In genomic region chr6:42938987-42939809, GRCh38 we compare ENCODE assay signal across 20 cellular contexts. TPM values are rescaled to one million over a fixed set of nuclear protein-coding genes. Genes with fewer than 3 reads are reported as not detected.
DNase-seq lines count a peak whose midpoint lies in the region; ATAC-seq and TF ChIP-seq lines count a peak whose summit lies in the region.
"Had no signal": no experiment of that assay in that cellular context is flagged by ENCODE, and none has a peak within 500 bp of the region (broad histone marks: within the 10 kb centered on the region; RNA-seq: fewer than 3 reads in every experiment).

No MANE protein-coding gene starts in this region.

- no peak for TF ChIP-seq POLR2A in transverse colon (IDR thresholded peaks at IDR 0.05)

- H3K9ac ChIP-seq in trophoblast cell (ENCODE audit: low read length), result no peak overlapping the region

- H2BK120ac ChIP-seq in trophoblast cell (ENCODE audit: insufficient read depth, low read length, poor library complexity), result no peak overlapping the region

- 0 out of 2 replicates have a peak, but pooled peaks cover 10% of the 10 kb centered on the region for H3F3A ChIP-seq in GM23338 (replicated peaks; ENCODE audit: low read depth)

- peaks cover 20% of the 10 kb centered on the region for H3K36me3 ChIP-seq in GM23338 (ENCODE audit: insufficient read depth)
- peaks cover 42 to 49% of the 10 kb centered on the region in 2 experiments for H3K36me3 ChIP-seq in trophoblast cell (ENCODE audit: control insufficient read depth in 1 of 2, insufficient read depth in 2 of 2, low read length in 2 of 2)
- H3K36me3 ChIP-seq in transverse colon, result peaks cover 0 to 32% (median 9%) of the 10 kb centered on the region in 4 donors

- no CpG with 5 or more reads among the region's 9 CpGs for WGBS in trophoblast cell (ENCODE audit: extremely low coverage, insufficient coverage, insufficient read length)
- WGBS in transverse colon (ENCODE audit: low coverage in 1 of 2), 2 donors, result 86% methylated on average over 9 of the region's 9 CpGs; no CpG with 5 or more reads in 1 of the 2 donors

- no peak overlapping the region for H3K4me2 ChIP-seq in GM23338
- no peak overlapping the region for H3K4me2 ChIP-seq in trophoblast cell (ENCODE audit: low read length)

- H3K18ac ChIP-seq in trophoblast cell (ENCODE audit: low read length), result no peak overlapping the region

- H3K79me2 ChIP-seq in GM23338 (replicated peaks; ENCODE audit: insufficient read depth) (peaks cover 13% of the 10 kb centered on the region), trophoblast cell (ENCODE audit: control insufficient read depth, insufficient read depth, low read length, poor library complexity) (no peaks in the 10 kb centered on the region)

- H3K27me3 Mint-ChIP-seq in activated CD4-positive, alpha-beta T cell treated with anti-CD3 and anti-CD28 coated beads, Interleukin-2, amount 10 ng/mL, durations not matched to agents 24 days and 14 days, result no peaks in the 10 kb centered on the region
- H3K27me3 Mint-ChIP-seq in GM23338 (ENCODE audit: insufficient read depth, low read depth, poor library complexity) (peaks cover 11% of the 10 kb centered on the region), endothelial cell (ENCODE audit: unreplicated experiment) (peaks cover 2% of the 10 kb centered on the region)

- H4K8ac ChIP-seq in trophoblast cell (ENCODE audit: low read depth, low read length), result no peak overlapping the region

- H3K4ac ChIP-seq in trophoblast cell (ENCODE audit: low read depth, low read length), result no peak overlapping the region

- 0 out of 2 replicates have a peak overlapping the region, but pooled peaks have one; percentile 37 for H3K27ac ChIP-seq in GM23338 (ENCODE audit: low read depth)
- H3K27ac ChIP-seq in trophoblast cell (ENCODE audit: low read depth, low read length), result no peak overlapping the region
- H3K27ac ChIP-seq in transverse colon, result no peak overlapping the region
- H3K27ac ChIP-seq: tibial nerve had no signal

- H4K20me1 ChIP-seq in GM23338 (replicated peaks; ENCODE audit: insufficient read depth), result peaks cover 7% of the 10 kb centered on the region; the same call in 1 of the 2 replicates

- no peaks in the 10 kb centered on the region for H3K4me1 Mint-ChIP-seq in activated CD4-positive, alpha-beta T cell treated with anti-CD3 and anti-CD28 coated beads, Interleukin-2, amount 10 ng/mL, durations not matched to agents 24 days and 14 days
- H3K4me1 Mint-ChIP-seq in GM23338, result peaks cover 16% of the 10 kb centered on the region
- H3K4me1 Mint-ChIP-seq in endothelial cell (ENCODE audit: unreplicated experiment), result peaks cover 20% of the 10 kb centered on the region
- H3K4me1 Mint-ChIP-seq: endodermal cell had no signal

- in situ Hi-C loops in transverse colon (cut with MboI; ENCODE audit: low pct_ligation_motif_present in 1 of 4, low pct_unique_long_range_greater_than_20kb in 1 of 4, low sequenced_read_pairs in 3 of 4), result no loop called here

- peaks cover 2% of the 10 kb centered on the region for H3K9me3 ChIP-seq in trophoblast cell (ENCODE audit: insufficient read depth, low read depth, low read length)
- H3K9me3 ChIP-seq in transverse colon, result no peaks in the 10 kb centered on the region
- H3K9me3 ChIP-seq: tibial nerve had no signal

- H3K4me1 ChIP-seq in GM23338 (ENCODE audit: insufficient read depth) (no peaks in the 10 kb centered on the region), trophoblast cell (ENCODE audit: control insufficient read depth in 1 of 2, insufficient read depth in 2 of 2, low read length in 2 of 2) (no peaks in the 10 kb centered on the region), transverse colon (no peaks in the 10 kb centered on the region)

- no peak for TF ChIP-seq EP300 in transverse colon (IDR thresholded peaks at IDR 0.05; ENCODE audit: low read depth)

- intact Hi-C loops in activated CD4-positive, alpha-beta T cell treated with anti-CD3 and anti-CD28 coated beads, Interleukin-2, amount 10 ng/mL, durations not matched to agents 24 days and 14 days (cut with micrococcal nuclease), result no loop called here
- intact Hi-C loops in transverse colon (cut with DNase I; ENCODE audit: low total_unique reads), result no loop called here

- H2AFZ ChIP-seq in GM23338, result no peak overlapping the region
- H2AFZ ChIP-seq in trophoblast cell (ENCODE audit: insufficient read depth, low read length, poor library complexity), result no peak overlapping the region

- H4K12ac ChIP-seq in trophoblast cell (ENCODE audit: low read depth, low read length), result peak overlapping the region; percentile 36

- peak overlapping the region; percentile 6 for H3K27ac Mint-ChIP-seq in activated CD4-positive, alpha-beta T cell treated with anti-CD3 and anti-CD28 coated beads, Interleukin-2, amount 10 ng/mL, durations not matched to agents 24 days and 14 days
- peak overlapping the region; percentile 24 for H3K27ac Mint-ChIP-seq in GM23338
- peak overlapping the region; percentile 57 for H3K27ac Mint-ChIP-seq in endothelial cell (ENCODE audit: unreplicated experiment)
- H3K27ac Mint-ChIP-seq: endodermal cell had no signal

- H3K14ac ChIP-seq in trophoblast cell (ENCODE audit: low read length), result no peak overlapping the region

- H3K23ac ChIP-seq in trophoblast cell (ENCODE audit: low read length), result no peak overlapping the region

- H3K9me3 Mint-ChIP-seq in activated CD4-positive, alpha-beta T cell treated with anti-CD3 and anti-CD28 coated beads, Interleukin-2, amount 10 ng/mL, durations not matched to agents 24 days and 14 days, result no peaks in the 10 kb centered on the region
- no peaks in the 10 kb centered on the region for H3K9me3 Mint-ChIP-seq in GM23338
- no peaks in the 10 kb centered on the region for H3K9me3 Mint-ChIP-seq in endothelial cell (ENCODE audit: unreplicated experiment)
- H3K9me3 Mint-ChIP-seq: endodermal cell, natural killer cell had no signal

- TF ChIP-seq CTCF in GM23338 (conservative IDR thresholded peaks at IDR 0.05; ENCODE audit: low read depth in 2 of 2), result no peak
- no peak for TF ChIP-seq CTCF in endothelial cell (IDR thresholded peaks at IDR 0.05; ENCODE audit: unreplicated experiment)
- no peak for TF ChIP-seq CTCF in transverse colon (IDR thresholded peaks at IDR 0.05)

- H3K79me1 ChIP-seq in trophoblast cell (ENCODE audit: low read length), result no peaks in the 10 kb centered on the region

- no peaks in the 10 kb centered on the region for H3K27me3 ChIP-seq in GM23338 (ENCODE audit: insufficient read depth)
- H3K27me3 ChIP-seq in trophoblast cell (ENCODE audit: insufficient read depth, low read length), result no peaks in the 10 kb centered on the region
- no peaks in the 10 kb centered on the region for H3K27me3 ChIP-seq in transverse colon
- H3K27me3 ChIP-seq: tibial nerve had no signal

- H2AK5ac ChIP-seq in trophoblast cell (ENCODE audit: low read length), result no peak overlapping the region

- H2BK12ac ChIP-seq in trophoblast cell (ENCODE audit: low read length), result no peak overlapping the region

- H4K91ac ChIP-seq in trophoblast cell (ENCODE audit: low read depth, low read length), result no peak overlapping the region

- H3K36me3 Mint-ChIP-seq in activated CD4-positive, alpha-beta T cell treated with anti-CD3 and anti-CD28 coated beads, Interleukin-2, amount 10 ng/mL, durations not matched to agents 24 days and 14 days (ENCODE audit: low read depth), result peaks cover 56% of the 10 kb centered on the region
- H3K36me3 Mint-ChIP-seq in GM23338 (ENCODE audit: low read depth), result peaks cover 67% of the 10 kb centered on the region
- H3K36me3 Mint-ChIP-seq in endothelial cell (ENCODE audit: low read depth, unreplicated experiment), result peaks cover 36% of the 10 kb centered on the region

- H3K4me3 ChIP-seq in GM23338 (no peak overlapping the region), trophoblast cell (ENCODE audit: low read depth, low read length) (no peak overlapping the region), transverse colon (no peak overlapping the region)
- H3K4me3 ChIP-seq: tibial nerve had no signal

- no peak overlapping the region for H2BK5ac ChIP-seq in trophoblast cell (ENCODE audit: low read depth, low read length, poor library complexity)

- no peaks in the 10 kb centered on the region for H3K9me2 ChIP-seq in GM23338 (ENCODE audit: insufficient read depth)

- peak; percentile 70 for ATAC-seq in GM23338

- no peak overlapping the region for H3K4me3 Mint-ChIP-seq in activated CD4-positive, alpha-beta T cell treated with anti-CD3 and anti-CD28 coated beads, Interleukin-2, amount 10 ng/mL, durations not matched to agents 24 days and 14 days
- H3K4me3 Mint-ChIP-seq in GM23338, result no peak overlapping the region; the same call in 2 of the 3 replicates
- H3K4me3 Mint-ChIP-seq in endothelial cell (ENCODE audit: unreplicated experiment), result peak overlapping the region; percentile 65
- H3K4me3 Mint-ChIP-seq: endodermal cell, natural killer cell had no signal

- DNase-seq in activated CD4-positive, alpha-beta T cell treated with anti-CD3 and anti-CD28 coated beads, Interleukin-2, amount 10 ng/mL, durations not matched to agents 24 days and 14 days, result no peak
- DNase-seq in activated CD4-positive, alpha-beta T cell treated with anti-CD3 and anti-CD28 coated beads for 48 hours, result no peak
- DNase-seq in GM23338 (ENCODE audit: low spot score), result peak; percentile 21
- no peak for DNase-seq in endothelial cell (ENCODE audit: low spot score)
- no peak for DNase-seq in trophoblast cell
- DNase-seq in transverse colon, result no peak
- DNase-seq in CD1c-positive myeloid dendritic cell (ENCODE audit: extremely low spot score), result no peak
- no peak for DNase-seq in Ammon's horn (ENCODE audit: low spot score)
- DNase-seq: endodermal cell, head of caudate nucleus, mesenchymal stem cell, natural killer cell, NCI-H1436 treated with DMSO at 0.1 percent for 48 hours, NCI-H345, T-helper 1 cell had no signal

RNA-seq across cellular contexts. Expression of gene CNPY3, which starts 9.9 kb away (rescaled TPM):
- 45.9 and 49.0 TPM in 2 replicates for total RNA-seq in activated CD4-positive, alpha-beta T cell treated with anti-CD3 and anti-CD28 coated beads, Interleukin-2, amount 10 ng/mL, durations not matched to agents 24 days and 14 days
- total RNA-seq in GM23338 (2014; rRNA removed; shearing (Covaris generic)), result 66.3 and 67.0 TPM in 2 replicates
- polyA plus RNA-seq in GM23338 (2016; fragmentation: Nextera tagmentation; extraction: Ambion mirVana), result 68.5 and 74.5 TPM in 2 replicates
- total RNA-seq in endothelial cell (ENCODE audit: unreplicated experiment), result 106 TPM
- polyA plus RNA-seq in trophoblast cell (2013), result 31.1 and 31.3 TPM in 2 replicates
- total RNA-seq in transverse colon, result 10 to 100 TPM; 10.3 to 24.4 (median 21.0) TPM

RNA-seq across cellular contexts. Expression of gene GNMT, which starts 21.4 kb away (rescaled TPM):
- total RNA-seq in activated CD4-positive, alpha-beta T cell treated with anti-CD3 and anti-CD28 coated beads, Interleukin-2, amount 10 ng/mL, durations not matched to agents 24 days and 14 days, result 0.24 and 0.70 TPM in 2 replicates
- not detected in 2 replicates for total RNA-seq in GM23338 (2014; rRNA removed; shearing (Covaris generic))
- polyA plus RNA-seq in GM23338 (2016; fragmentation: Nextera tagmentation; extraction: Ambion mirVana), result 0.52 and 2.5 TPM in 2 replicates
- total RNA-seq in endothelial cell (ENCODE audit: unreplicated experiment), result 0.59 TPM
- polyA plus RNA-seq in trophoblast cell (2013), result 0.28 and 0.47 TPM in 2 replicates
- total RNA-seq in transverse colon, result under 1 TPM in 1 of 4 donors, not detected in 3; 0.68 TPM
- total RNA-seq: Daoy, posterior vena cava had no signal

RNA-seq across cellular contexts. Expression of gene PTCRA, which starts 23.3 kb away (rescaled TPM):
- total RNA-seq in activated CD4-positive, alpha-beta T cell treated with anti-CD3 and anti-CD28 coated beads, Interleukin-2, amount 10 ng/mL, durations not matched to agents 24 days and 14 days, result not detected in 2 replicates
- not detected in 2 replicates for total RNA-seq in GM23338 (2014; rRNA removed; shearing (Covaris generic))
- 0.30 TPM in 1 of 2 replicates, not detected in the other for polyA plus RNA-seq in GM23338 (2016; fragmentation: Nextera tagmentation; extraction: Ambion mirVana)
- not detected for total RNA-seq in endothelial cell (ENCODE audit: unreplicated experiment)
- not detected in 2 replicates for polyA plus RNA-seq in trophoblast cell (2013)
- not detected for total RNA-seq in transverse colon
- total RNA-seq: activated CD8-positive, alpha-beta memory T cell treated with anti-CD3 and anti-CD28 coated beads for 36 hours; cerebellum; Daoy; endodermal cell; posterior vena cava; tibial nerve had no signal

RNA-seq across cellular contexts. Expression of gene PEX6, which starts 39.8 kb away (rescaled TPM):
- total RNA-seq in activated CD4-positive, alpha-beta T cell treated with anti-CD3 and anti-CD28 coated beads, Interleukin-2, amount 10 ng/mL, durations not matched to agents 24 days and 14 days, result 24.0 and 24.1 TPM in 2 replicates
- 24.8 and 25.1 TPM in 2 replicates for total RNA-seq in GM23338 (2014; rRNA removed; shearing (Covaris generic))
- 5.2 and 6.5 TPM in 2 replicates for polyA plus RNA-seq in GM23338 (2016; fragmentation: Nextera tagmentation; extraction: Ambion mirVana)
- total RNA-seq in endothelial cell (ENCODE audit: unreplicated experiment) (26.1 TPM), transverse colon (10 to 100 TPM; 17.2 to 50.0 (median 33.2) TPM)
- polyA plus RNA-seq in trophoblast cell (2013), result 6.8 and 7.0 TPM in 2 replicates

RNA-seq across cellular contexts. Expression of gene PPP2R5D, which starts 45.2 kb away (rescaled TPM):
- 54.2 and 54.6 TPM in 2 replicates for total RNA-seq in activated CD4-positive, alpha-beta T cell treated with anti-CD3 and anti-CD28 coated beads, Interleukin-2, amount 10 ng/mL, durations not matched to agents 24 days and 14 days
- total RNA-seq in GM23338 (2014; rRNA removed; shearing (Covaris generic)), result 49.9 and 55.3 TPM in 2 replicates
- 16.5 and 20.0 TPM in 2 replicates for polyA plus RNA-seq in GM23338 (2016; fragmentation: Nextera tagmentation; extraction: Ambion mirVana)
- total RNA-seq in endothelial cell (ENCODE audit: unreplicated experiment), result 58.0 TPM
- 40.2 and 41.3 TPM in 2 replicates for polyA plus RNA-seq in trophoblast cell (2013)
- total RNA-seq in transverse colon, result 10 to 100 TPM; 38.0 to 87.5 (median 52.9) TPM

Comparison
In these comparisons a context has a peak if more than half of its experiments do, and no peak if none do; other contexts are left out.
1. H3K27ac Mint-ChIP-seq: peak in every context shown above with its lines; median percentile 57 in endothelial cell; 24 in GM23338; 6 in activated CD4-positive, alpha-beta T cell treated with anti-CD3 and anti-CD28 coated beads, Interleukin-2, amount 10 ng/mL, durations not matched to agents 24 days and 14 days.